8 cellular contexts compared by ENCODE assay signal in the genomic region with DNA sequence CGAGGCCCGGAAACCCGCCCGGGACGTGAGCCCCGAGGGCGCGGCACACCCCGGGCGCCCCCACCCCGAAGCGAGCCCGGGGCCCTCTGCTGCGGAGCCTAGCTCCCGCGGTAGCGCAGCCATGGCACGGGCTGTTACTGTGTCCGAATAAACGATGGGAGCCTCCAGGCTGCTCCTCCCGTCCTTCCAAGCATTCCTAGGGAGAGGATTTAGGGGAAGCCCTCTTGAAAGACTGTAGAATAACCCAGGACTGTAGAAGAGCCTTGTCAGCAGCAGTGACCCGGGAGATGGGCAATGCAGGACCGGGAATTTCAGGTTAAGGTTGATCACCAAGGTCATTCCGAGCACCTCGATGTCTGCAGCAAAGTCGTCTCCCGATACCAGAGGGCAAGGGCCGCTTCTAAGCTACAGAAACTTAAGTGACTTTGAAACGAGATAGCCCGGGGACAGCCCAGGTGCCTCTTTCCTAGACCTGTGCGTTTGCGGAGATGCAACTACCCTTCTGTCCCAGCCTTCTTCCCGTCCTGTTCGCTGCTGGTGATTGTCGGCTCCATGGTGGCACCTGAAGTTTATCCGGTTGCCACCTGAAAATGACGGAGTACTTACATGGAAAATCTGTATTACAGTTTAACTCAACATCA. TPM values are rescaled to one million over a fixed set of nuclear protein-coding genes. Genes with fewer than 3 reads are reported as not detected.
DNase-seq lines count a peak whose midpoint lies in the region; ATAC-seq and TF ChIP-seq lines count a peak whose summit lies in the region.

No MANE protein-coding gene starts in this region.

- peaks cover 30% of the 10 kb centered on the region for H3K4me1 Mint-ChIP-seq in activated CD8-positive, alpha-beta T cell treated with anti-CD3 and anti-CD28 coated beads for 36 hours (ENCODE audit: low read depth)

- ATAC-seq in GM19023 (IDR thresholded peaks at IDR 0.05; ENCODE audit: unreplicated experiment), result peak; percentile 6
- no peak for ATAC-seq in activated CD8-positive, alpha-beta T cell treated with anti-CD3 and anti-CD28 coated beads for 36 hours
- ATAC-seq in esophagus mucosa, result peak; percentile 5
- ATAC-seq in HG03135 (IDR thresholded peaks at IDR 0.05; ENCODE audit: unreplicated experiment), result no peak
- no peak for ATAC-seq in HG03280 (IDR thresholded peaks at IDR 0.05; ENCODE audit: unreplicated experiment)

- DNase-seq in HT-29 (ENCODE audit: low spot score), result peak; percentile 16
- peak; percentile 37 for DNase-seq in activated CD8-positive, alpha-beta T cell treated with anti-CD3 and anti-CD28 coated beads for 36 hours
- peak; percentile 26 for DNase-seq in occipital lobe (lab: John Stamatoyannopoulos, UW)
- DNase-seq in stimulated activated naive CD4-positive, alpha-beta T cell treated with Interleukin-2 at 50 U/mL for 16 hours (lab: John Stamatoyannopoulos, UW), result no peak

- no peaks in the 10 kb centered on the region for H3K9me3 Mint-ChIP-seq in activated CD8-positive, alpha-beta T cell treated with anti-CD3 and anti-CD28 coated beads for 36 hours

- peak overlapping the region; percentile 76 for H3K4me3 Mint-ChIP-seq in activated CD8-positive, alpha-beta T cell treated with anti-CD3 and anti-CD28 coated beads for 36 hours

- intact Hi-C loops in activated CD8-positive, alpha-beta T cell treated with anti-CD3 and anti-CD28 coated beads for 36 hours (cut with micrococcal nuclease), result loop anchor here (5.0 kb wide), 1 partner anchor 197 kb away; no protein-coding TSS in a partner anchor

- H3K27ac Mint-ChIP-seq in activated CD8-positive, alpha-beta T cell treated with anti-CD3 and anti-CD28 coated beads for 36 hours, result peak overlapping the region; percentile 88

- POLR2A ChIA-PET in activated CD8-positive, alpha-beta T cell treated with anti-CD3 and anti-CD28 coated beads for 36 hours (lab: Charles Lee), result interaction anchor here (0.9 to 1.6 kb wide), 5 partner anchors 17 to 276 kb away, joined by 3 to 4 read pairs (median 3); no protein-coding TSS in a partner anchor

- TF ChIP-seq CTCF in activated CD8-positive, alpha-beta T cell treated with anti-CD3 and anti-CD28 coated beads for 36 hours (IDR thresholded peaks at IDR 0.05), result no peak

- peaks cover 8% of the 10 kb centered on the region for H3K27me3 Mint-ChIP-seq in activated CD8-positive, alpha-beta T cell treated with anti-CD3 and anti-CD28 coated beads for 36 hours

- no peaks in the 10 kb centered on the region for H3K36me3 Mint-ChIP-seq in activated CD8-positive, alpha-beta T cell treated with anti-CD3 and anti-CD28 coated beads for 36 hours (ENCODE audit: low read depth)

- CTCF ChIA-PET in activated CD8-positive, alpha-beta T cell treated with anti-CD3 and anti-CD28 coated beads for 36 hours (lab: Charles Lee), result interaction anchor here (1.6 kb wide), 1 partner anchor 30 kb away, joined by 5 read pairs; no protein-coding TSS in a partner anchor

RNA-seq across cellular contexts. Expression of a gene that starts 0.7 kb away (rescaled TPM):
- 0.76 and 0.91 TPM in 2 replicates for total RNA-seq in HT-29 (2014; rRNA removed; shearing (Covaris generic))
- total RNA-seq in activated CD8-positive, alpha-beta T cell treated with anti-CD3 and anti-CD28 coated beads for 36 hours, result 10 to 100 TPM; 19.2 to 22.6 TPM
- 18.8 TPM for total RNA-seq in esophagus mucosa
- 155 TPM for total RNA-seq in occipital lobe

RNA-seq across cellular contexts. Expression of a gene that starts 39.4 kb away (rescaled TPM):
- 56.3 and 57.3 TPM in 2 replicates for total RNA-seq in HT-29 (2014; rRNA removed; shearing (Covaris generic))
- total RNA-seq in activated CD8-positive, alpha-beta T cell treated with anti-CD3 and anti-CD28 coated beads for 36 hours, result 100 to 1,000 TPM; 129 TPM
- total RNA-seq in esophagus mucosa (114 TPM), occipital lobe (192 TPM)

Comparison
In these comparisons a context has a peak if more than half of its experiments do, and no peak if none do; other contexts are left out.
1. ATAC-seq: peak in GM19023 (single experiment) and esophagus mucosa (single experiment); none in activated CD8-positive, alpha-beta T cell treated with anti-CD3 and anti-CD28 coated beads for 36 hours (single experiment), HG03135 (single experiment) and HG03280 (single experiment).
2. RNA of a gene that starts 0.7 kb away (total RNA-seq): 155 TPM in occipital lobe (single experiment), 19.2 to 22.6 TPM in activated CD8-positive, alpha-beta T cell treated with anti-CD3 and anti-CD28 coated beads for 36 hours and 18.8 TPM in esophagus mucosa (single experiment); 0.76 to 0.91 TPM in HT-29; every median in the first group is over 10 times any median in the second.